15 cellular contexts compared by ENCODE assay signal in genomic region chr21:29434081-29434480, GRCh38.
DNase-seq lines count a peak whose midpoint lies in the region; ATAC-seq and TF ChIP-seq lines count a peak whose summit lies in the region.
"Had no signal": no experiment of that assay in that cellular context is flagged by ENCODE, and none has a peak within 500 bp of the region (broad histone marks: within the 10 kb centered on the region; RNA-seq: fewer than 3 reads in every experiment).

No MANE protein-coding gene starts in this region.

- H3K4me3 ChIP-seq in hepatocyte, result no peak overlapping the region
- H3K4me3 ChIP-seq: adrenal gland, dorsolateral prefrontal cortex, gastrocnemius medialis, MG63, tibial nerve had no signal

- H3K27me3 ChIP-seq in hepatocyte, result no peaks in the 10 kb centered on the region
- H3K27me3 ChIP-seq: adrenal gland, dorsolateral prefrontal cortex, gastrocnemius medialis, MG63, tibial nerve had no signal

- WGBS in hepatocyte (ENCODE audit: low lambda C conversion rate, missing lambda C conversion rate), result 72% methylated on average over 7 of the region's 7 CpGs

- no peaks in the 10 kb centered on the region for H3K9me3 Mint-ChIP-seq in stimulated activated naive CD8-positive, alpha-beta T cell treated with anti-CD3 and anti-CD28 coated beads, Interleukin-15, amount 100 ng/mL, for 72 hours

- no peaks in the 10 kb centered on the region for H3K79me2 ChIP-seq in hepatocyte

- H3K36me3 ChIP-seq in hepatocyte (replicated peaks; ENCODE audit: insufficient read depth, low read depth), result no peaks in the 10 kb centered on the region
- H3K36me3 ChIP-seq: adrenal gland, gastrocnemius medialis, MG63, tibial nerve had no signal

- H3K9me2 ChIP-seq in hepatocyte (replicated peaks; ENCODE audit: insufficient read depth), result no peaks in the 10 kb centered on the region

- TF ChIP-seq CTCF in hepatocyte (IDR thresholded peaks at IDR 0.05; ENCODE audit: poor library complexity), result no peak

- H3K27ac Mint-ChIP-seq in T-helper 17 cell, result peak overlapping the region; percentile 59
- peak overlapping the region in 1 of 2 donors; percentile 59 for H3K27ac Mint-ChIP-seq in stimulated activated naive CD8-positive, alpha-beta T cell treated with anti-CD3 and anti-CD28 coated beads, Interleukin-15, amount 100 ng/mL, for 72 hours

- peak overlapping the region; percentile 67 for H3K4me3 Mint-ChIP-seq in T-helper 17 cell
- peak overlapping the region; percentile 63 to 76 for H3K4me3 Mint-ChIP-seq in stimulated activated naive CD8-positive, alpha-beta T cell treated with anti-CD3 and anti-CD28 coated beads, Interleukin-15, amount 100 ng/mL, for 72 hours

- H3K36me3 Mint-ChIP-seq in T-helper 17 cell (ENCODE audit: low read depth), result no peaks in the 10 kb centered on the region

- no peaks in the 10 kb centered on the region for H4K20me1 ChIP-seq in hepatocyte (ENCODE audit: insufficient read depth, poor library complexity, severe bottlenecking)

- no peaks in the 10 kb centered on the region for H3K27me3 Mint-ChIP-seq in T-helper 17 cell
- no peaks in the 10 kb centered on the region for H3K27me3 Mint-ChIP-seq in stimulated activated naive CD8-positive, alpha-beta T cell treated with anti-CD3 and anti-CD28 coated beads, Interleukin-15, amount 100 ng/mL, for 72 hours

- H3K9me3 ChIP-seq in T-helper 17 cell (ENCODE audit: control insufficient read depth, low read length, poor library complexity, severe bottlenecking) (no peaks in the 10 kb centered on the region), hepatocyte (ENCODE audit: low read depth) (no peaks in the 10 kb centered on the region)
- H3K9me3 ChIP-seq: adrenal gland, gastrocnemius medialis, MG63, tibial nerve had no signal

- DNase-seq in stimulated activated CD4-positive, alpha-beta T cell treated with anti-CD3 and anti-CD28 coated beads, Interleukin-15, amount 100 ng/mL, for 24 hours, result peak; percentile 27
- no peak for DNase-seq in stimulated activated CD4-positive, alpha-beta T cell treated with anti-CD3 and anti-CD28 coated beads, Interleukin-12 subunit alpha, Interleukin-12 subunit beta, amount 100 ng/mL, for 4 hours
- DNase-seq in T-helper 17 cell, result no peak
- DNase-seq in hepatocyte (ENCODE audit: low spot score), result no peak
- no peak for DNase-seq in stimulated activated naive CD8-positive, alpha-beta T cell treated with anti-CD3 and anti-CD28 coated beads, Interleukin-15, amount 100 ng/mL, for 72 hours
- no peak for DNase-seq in NCI-H446 treated with DMSO at 0.1 percent for 48 hours (lab: John Stamatoyannopoulos, UW)
- DNase-seq in EL, result no peak
- DNase-seq: adrenal gland, dorsolateral prefrontal cortex, gastrocnemius medialis, left cardiac atrium, MG63, NCI-H1436 treated with DMSO at 0.1 percent for 48 hours had no signal

- peak overlapping the region; percentile 32 for H3K4me2 ChIP-seq in hepatocyte

- H3K27ac ChIP-seq in hepatocyte, result no peak overlapping the region
- H3K27ac ChIP-seq: adrenal gland, dorsolateral prefrontal cortex, epithelial cell of prostate, gastrocnemius medialis, tibial nerve had no signal

- H3K4me1 Mint-ChIP-seq in T-helper 17 cell, result peaks cover 23% of the 10 kb centered on the region
- H3K4me1 Mint-ChIP-seq in stimulated activated naive CD8-positive, alpha-beta T cell treated with anti-CD3 and anti-CD28 coated beads, Interleukin-15, amount 100 ng/mL, for 72 hours, result peaks cover 41% of the 10 kb centered on the region

- peak; percentile 46 for ATAC-seq in T-helper 17 cell
- ATAC-seq in stimulated activated naive CD8-positive, alpha-beta T cell treated with anti-CD3 and anti-CD28 coated beads, Interleukin-15, amount 100 ng/mL, for 72 hours, result peak; percentile 68
- ATAC-seq: gastrocnemius medialis, left cardiac atrium had no signal

- no peaks in the 10 kb centered on the region for H3K4me1 ChIP-seq in hepatocyte (ENCODE audit: insufficient read depth)
- H3K4me1 ChIP-seq: adrenal gland, gastrocnemius medialis had no signal

- peak overlapping the region; percentile 40 for H2AFZ ChIP-seq in hepatocyte
